Comparison of ENCODE assay signal across 18 cellular contexts in genomic region chr22:49329636-49330035, GRCh38.
"Had no signal": no experiment of that assay in that cellular context is flagged by ENCODE, and none has a peak within 500 bp of the region (broad histone marks: within the 10 kb centered on the region; RNA-seq: fewer than 3 reads in every experiment).

No MANE protein-coding gene starts in this region.

- H3K36me3 ChIP-seq: adrenal gland, cardiac muscle cell, right lobe of liver, thyroid gland, vagina had no signal

- H3K27ac ChIP-seq: adrenal gland, cardiac muscle cell, right lobe of liver, thyroid gland, vagina had no signal

- H3K4me3 ChIP-seq: adrenal gland, cardiac muscle cell, right lobe of liver, thyroid gland, vagina had no signal

- H3K27me3 ChIP-seq: adrenal gland, cardiac muscle cell, right lobe of liver, thyroid gland, vagina had no signal

- DNase-seq: activated B cell treated with CpG ODN at 0.5 μM for 24 hours; activated CD4-positive, alpha-beta memory T cell treated with anti-CD3 and anti-CD28 coated beads for 36 hours; activated CD4-positive, alpha-beta T cell treated with anti-CD3 and anti-CD28 coated beads for 4 hours; activated gamma-delta T cell treated with Interleukin-2 at 50 U/mL for 16 hours; activated T-cell treated with anti-CD3 and anti-CD28 coated beads, Interleukin-2, amount 50 U/mL, for 4 hours; effector memory CD8-positive, alpha-beta T cell; foreskin fibroblast; hippocampal formation; mammary epithelial cell; occipital lobe; SK-N-SH; stimulated activated naive CD4-positive, alpha-beta T cell; thyroid gland had no signal

- H3K27me3 Mint-ChIP-seq: activated B cell treated with CpG ODN at 0.5 μM for 24 hours had no signal

- H3K36me3 Mint-ChIP-seq: activated CD4-positive, alpha-beta memory T cell treated with anti-CD3 and anti-CD28 coated beads for 36 hours had no signal

- H3K9me3 ChIP-seq: adrenal gland, right lobe of liver, SK-N-SH, thyroid gland, vagina had no signal

- H3K4me1 Mint-ChIP-seq: activated B cell treated with CpG ODN at 0.5 μM for 24 hours had no signal

- H3K4me1 ChIP-seq: adrenal gland, right lobe of liver, thyroid gland, vagina had no signal

- H3K9me2 ChIP-seq: SK-N-SH had no signal

- ATAC-seq: activated naive CD4-positive, alpha-beta T cell treated with anti-CD3 and anti-CD28 coated beads, Interleukin-2, amount 50 U/mL, for 72 hours; activated T-cell treated with anti-CD3 and anti-CD28 coated beads, Interleukin-2, amount 50 U/mL, for 4 hours; effector memory CD8-positive, alpha-beta T cell; right lobe of liver had no signal

- H3K4me2 ChIP-seq: SK-N-SH had no signal

- H3K27ac Mint-ChIP-seq: activated B cell treated with CpG ODN at 0.5 μM for 24 hours; activated CD4-positive, alpha-beta memory T cell treated with anti-CD3 and anti-CD28 coated beads for 36 hours; activated naive CD4-positive, alpha-beta T cell treated with anti-CD3 and anti-CD28 coated beads, Interleukin-2, amount 50 U/mL, for 72 hours; effector memory CD8-positive, alpha-beta T cell had no signal

- H3K4me3 Mint-ChIP-seq: activated B cell treated with CpG ODN at 0.5 μM for 24 hours; activated CD4-positive, alpha-beta memory T cell treated with anti-CD3 and anti-CD28 coated beads for 36 hours; activated T-cell treated with anti-CD3 and anti-CD28 coated beads, Interleukin-2, amount 50 U/mL, for 4 hours; effector memory CD8-positive, alpha-beta T cell had no signal

- H3K9ac ChIP-seq: SK-N-SH had no signal
